In the genomic region with DNA sequence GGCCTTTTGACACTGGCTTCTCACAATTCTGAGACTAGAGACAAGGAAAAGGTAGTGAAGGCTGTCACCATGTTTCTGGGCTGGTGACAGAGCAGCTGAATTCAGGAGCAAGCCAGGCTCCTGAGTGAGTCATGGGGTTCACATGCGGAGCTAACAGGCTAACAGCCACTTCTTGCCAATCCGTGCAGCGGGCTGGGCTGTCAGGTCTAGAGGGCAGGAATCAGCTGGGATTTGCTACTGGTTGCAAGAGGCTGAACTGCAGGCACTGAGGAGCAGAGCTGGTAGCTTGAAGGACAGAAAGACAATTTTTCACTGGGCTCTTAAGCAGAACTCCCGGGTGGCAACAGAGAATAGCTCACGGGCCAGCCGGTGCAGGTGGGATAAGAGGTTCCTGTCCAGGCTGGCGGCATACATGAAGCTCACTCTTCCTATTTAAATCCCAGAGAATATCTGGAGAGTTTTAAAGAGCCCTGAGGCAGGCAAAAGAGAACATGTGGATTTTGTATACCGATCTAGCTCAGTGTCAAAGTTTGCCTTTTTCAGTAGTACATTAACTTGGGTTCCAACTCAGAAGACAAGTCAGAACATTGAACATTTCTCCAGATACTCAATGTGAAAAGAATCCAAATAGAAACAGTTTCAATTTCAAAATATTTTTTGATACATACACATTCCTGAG, we compare ENCODE assay signal across 10 cellular contexts. TPM values are rescaled to one million over a fixed set of nuclear protein-coding genes. Genes with fewer than 3 reads are reported as not detected.
A peak's percentile ranks its signal among the peaks of the same experiment; 100 is the strongest.
DNase-seq lines count a peak whose midpoint lies in the region; ATAC-seq and TF ChIP-seq lines count a peak whose summit lies in the region.
"Had no signal": no experiment of that assay in that cellular context is flagged by ENCODE, and none has a peak within 500 bp of the region (broad histone marks: within the 10 kb centered on the region; RNA-seq: fewer than 3 reads in every experiment).

No MANE protein-coding gene starts in this region.

- ATAC-seq in Right ventricle myocardium superior (ENCODE audit: poor library complexity) (peak; percentile 88), GM21529 (IDR thresholded peaks at IDR 0.05; ENCODE audit: unreplicated experiment) (no peak)

- H2BK5ac ChIP-seq in neuronal stem cell (ENCODE audit: low read length): no peak overlapping the region

- H3K9ac ChIP-seq in BLaER1 (0 out of 2 replicates have a peak overlapping the region, but pooled peaks have one; percentile 25), neuronal stem cell (ENCODE audit: low read depth, low read length, poor library complexity) (no peak overlapping the region)

- no peak overlapping the region for H3K27ac ChIP-seq in BLaER1
- peak overlapping the region; percentile 68 for H3K27ac ChIP-seq in VCaP
- no peak overlapping the region for H3K27ac ChIP-seq in neuronal stem cell (replicated peaks; ENCODE audit: low read length)

- H3K4me3 ChIP-seq in BLaER1: peak overlapping the region; percentile 51
- peak overlapping the region in 1 of 2 donors; percentile 63 for H3K4me3 ChIP-seq in neuronal stem cell (ENCODE audit: low read length in 2 of 2)

- peaks cover 76% of the 10 kb centered on the region for H3K4me1 ChIP-seq in BLaER1
- H3K4me1 ChIP-seq in neuronal stem cell (ENCODE audit: control insufficient read depth in 2 of 2, insufficient read depth in 1 of 2, low read depth in 1 of 2, low read length in 2 of 2): peaks cover 10 to 35% of the 10 kb centered on the region in 2 donors

- no peak overlapping the region for H2AK5ac ChIP-seq in neuronal stem cell (ENCODE audit: low read depth, low read length)

- intact Hi-C loops in Right ventricle myocardium superior (cut with DNase I): loop anchor here (5.0 to 10.0 kb wide), 2 partner anchors 210 to 302 kb away; no protein-coding TSS in a partner anchor

- H3K14ac ChIP-seq in neuronal stem cell (ENCODE audit: low read length): no peak overlapping the region

- H3K27me3 ChIP-seq in BLaER1 (peaks cover 49% of the 10 kb centered on the region), neuronal stem cell (ENCODE audit: control insufficient read depth in 3 of 3, insufficient read depth in 3 of 3, low read depth in 1 of 3, low read length in 3 of 3) (no peaks in the 10 kb centered on the region)

- H2BK15ac ChIP-seq in neuronal stem cell (ENCODE audit: low read length): no peak overlapping the region

- no peaks in the 10 kb centered on the region for H4K20me1 ChIP-seq in BLaER1

- no peak overlapping the region for H2BK12ac ChIP-seq in neuronal stem cell (ENCODE audit: low read length)

- H3K36me3 ChIP-seq in BLaER1 (no peaks in the 10 kb centered on the region; the same call in 1 of the 2 replicates), neuronal stem cell (replicated peaks in 1 of 2; ENCODE audit: control insufficient read depth in 2 of 2, insufficient read depth in 2 of 2, low read length in 2 of 2) (peaks cover 0 to 52% of the 10 kb centered on the region in 2 donors)

- H3K18ac ChIP-seq in neuronal stem cell (ENCODE audit: low read length): peak overlapping the region; percentile 55

- H3K79me1 ChIP-seq in neuronal stem cell (ENCODE audit: low read depth, low read length): no peaks in the 10 kb centered on the region

- H3K9me3 ChIP-seq in BLaER1 (peaks cover 11% of the 10 kb centered on the region; the same call in 1 of the 2 replicates), neuronal stem cell (replicated peaks in 1 of 2; ENCODE audit: control insufficient read depth in 2 of 2, insufficient read depth in 1 of 2, low read depth in 1 of 2, low read length in 2 of 2) (peaks cover 2 to 22% of the 10 kb centered on the region in 2 donors)

- no peak overlapping the region for H4K8ac ChIP-seq in neuronal stem cell (ENCODE audit: low read depth, low read length)

- peak overlapping the region; percentile 79 for H3K4me2 ChIP-seq in BLaER1
- H3K4me2 ChIP-seq in neuronal stem cell (ENCODE audit: insufficient read depth, low read length, poor library complexity, severe bottlenecking): no peak overlapping the region

- WGBS in neuronal stem cell (ENCODE audit: extremely low coverage in 2 of 2, insufficient read length in 2 of 2, insufficient replicate concordance in 1 of 2), 2 donors: no CpG with 5 or more reads among the region's 8 CpGs

- H3K4ac ChIP-seq in neuronal stem cell (ENCODE audit: low read length): no peak overlapping the region

- H3K23ac ChIP-seq in neuronal stem cell (ENCODE audit: low read depth, low read length, poor library complexity): no peak overlapping the region

- H2BK120ac ChIP-seq in neuronal stem cell (ENCODE audit: low read depth, low read length): no peak overlapping the region

- no peak overlapping the region for H4K91ac ChIP-seq in neuronal stem cell (ENCODE audit: low read depth, low read length, poor library complexity)

- DNase-seq in Right ventricle myocardium superior: peak; percentile 66
- DNase-seq in neuronal stem cell (ENCODE audit: low spot score): no peak
- DNase-seq in GM10266 (ENCODE audit: extremely low spot score): no peak
- DNase-seq in activated naive CD4-positive, alpha-beta T cell treated with Interleukin-2 at 50 U/mL for 16 hours: no peak
- DNase-seq in cerebellar cortex (ENCODE audit: low spot score): no peak
- DNase-seq: activated CD4-positive, alpha-beta T cell treated with anti-CD3 and anti-CD28 coated beads, Interleukin-2, amount 10 ng/mL, durations not matched to agents 24 days and 14 days; NCI-H146 had no signal

- no peak overlapping the region for H2AFZ ChIP-seq in neuronal stem cell (ENCODE audit: low read length)

- no peak for TF ChIP-seq CTCF in VCaP (conservative IDR thresholded peaks at IDR 0.05)
- no peak for TF ChIP-seq CTCF in GM10266 (IDR thresholded peaks at IDR 0.05; ENCODE audit: control insufficient read depth, insufficient read depth, low read depth, missing control alignments)

RNA-seq across cellular contexts. Expression of a gene that starts 1.2 kb away (rescaled TPM):
- total RNA-seq in Right ventricle myocardium superior: 7.9 TPM
- 0.50 TPM for polyA plus RNA-seq in neuronal stem cell (2013, experiment 1 of 2)
- 0.53 TPM for polyA plus RNA-seq in neuronal stem cell (2013, experiment 2 of 2)
- total RNA-seq: activated CD4-positive, alpha-beta T cell treated with anti-CD3 and anti-CD28 coated beads, Interleukin-2, amount 10 ng/mL, durations not matched to agents 24 days and 14 days had no signal
